In the genomic region with DNA sequence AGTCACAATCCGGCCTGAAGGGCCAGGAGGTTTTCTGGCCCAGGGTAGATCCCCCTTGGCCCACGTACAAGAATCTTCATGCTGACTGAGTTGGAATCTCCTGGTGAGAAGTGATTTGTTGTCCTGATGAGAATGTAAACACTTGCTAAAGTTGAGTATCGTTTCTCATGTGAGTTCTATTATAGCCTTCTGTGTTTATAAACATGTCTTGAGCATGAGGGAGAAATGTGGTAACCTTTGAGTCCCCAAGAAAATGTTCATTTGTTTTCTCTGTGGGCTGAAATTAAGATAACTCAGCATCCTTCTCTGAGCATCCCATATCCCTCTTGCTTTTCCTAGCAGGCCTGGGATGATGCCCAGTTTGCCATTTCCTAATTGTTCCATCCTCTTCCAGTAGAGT, we compare ENCODE assay signal across 26 cellular contexts.
"Had no signal": no experiment of that assay in that cellular context is flagged by ENCODE, and none has a peak within 500 bp of the region (broad histone marks: within the 10 kb centered on the region; RNA-seq: fewer than 3 reads in every experiment).

No MANE protein-coding gene starts in this region.

- H3K27ac ChIP-seq: SJCRH30, SK-N-MC, WERI-Rb-1 had no signal

- ATAC-seq: activated CD8-positive, alpha-beta memory T cell treated with anti-CD3 and anti-CD28 coated beads, Interleukin-2, amount 10 ng/mL, durations not matched to agents 7 days and 5 days; activated naive CD8-positive, alpha-beta T cell treated with anti-CD3 and anti-CD28 coated beads, Interleukin-2, amount 50 U/mL, for 24 hours; Panc1 had no signal

- H3K9me3 ChIP-seq: SJCRH30 had no signal

- H3K4me3 ChIP-seq: SJCRH30, SK-N-MC had no signal

- H3K27me3 ChIP-seq: SJCRH30 had no signal

- DNase-seq: activated CD4-positive, alpha-beta memory T cell treated with anti-CD3 and anti-CD28 coated beads, Interleukin-2, amount 10 ng/mL, durations not matched to agents 7 days and 5 days; activated CD4-positive, alpha-beta T cell treated with anti-CD3 and anti-CD28 coated beads for 1 hour; activated CD4-positive, alpha-beta T cell treated with anti-CD3 and anti-CD28 coated beads for 48 hours; activated CD4-positive, CD25-positive, alpha-beta regulatory T cell; activated CD8-positive, alpha-beta memory T cell treated with anti-CD3 and anti-CD28 coated beads for 24 hours; activated CD8-positive, alpha-beta memory T cell treated with anti-CD3 and anti-CD28 coated beads, Interleukin-2, amount 10 ng/mL, durations not matched to agents 7 days and 5 days; activated CD8-positive, alpha-beta memory T cell treated with anti-CD3 and anti-CD28 coated beads, Interleukin-2, amount 50 U/mL, for 48 hours; activated effector memory CD4-positive, alpha-beta T cell treated with Interleukin-2 at 50 U/mL for 16 hours; activated naive CD4-positive, alpha-beta T cell treated with anti-CD3 and anti-CD28 coated beads, Interleukin-2, amount 10 ng/mL, durations not matched to agents 7 days and 5 days; activated naive CD8-positive, alpha-beta T cell treated with anti-CD3 and anti-CD28 coated beads, Interleukin-2, amount 50 U/mL, for 24 hours; activated T-cell treated with anti-CD3 and anti-CD28 coated beads, Interleukin-2, amount 50 U/mL, for 48 hours; anterior cingulate cortex; caudate nucleus; NCI-H1048; NCI-H1105 treated with DMSO at 0.1 percent for 48 hours; NCI-H1436; NCI-H1694 treated with DMSO at 0.1 percent for 48 hours; NCI-H2029; NCI-H345; NCI-H524 treated with DMSO at 0.1 percent for 48 hours; SHP77; SJCRH30; T1000; WERI-Rb-1 had no signal

- H3K36me3 ChIP-seq: SJCRH30, WERI-Rb-1 had no signal
